ENCODE assay signal across 15 cellular contexts in genomic region chrX:5857232-5857631, GRCh38.
"Had no signal": no experiment of that assay in that cellular context is flagged by ENCODE, and none has a peak within 500 bp of the region (broad histone marks: within the 10 kb centered on the region; RNA-seq: fewer than 3 reads in every experiment).

No MANE protein-coding gene starts in this region.

- H3K4me1 ChIP-seq: heart right ventricle, right lobe of liver had no signal

- DNase-seq: activated B cell treated with CpG ODN at 0.5 μM for 24 hours; activated CD4-positive, alpha-beta T cell treated with anti-CD3 and anti-CD28 coated beads, Interleukin-2, amount 10 ng/mL, durations not matched to agents 24 days and 14 days; activated CD8-positive, alpha-beta memory T cell treated with anti-CD3 and anti-CD28 coated beads, Interleukin-2, amount 50 U/mL, for 48 hours; activated CD8-positive, alpha-beta T cell treated with anti-CD3 and anti-CD28 coated beads, Interleukin-2, amount 10 ng/mL, durations not matched to agents 7 days and 5 days; activated naive CD8-positive, alpha-beta T cell treated with anti-CD3 and anti-CD28 coated beads for 36 hours; brain microvascular endothelial cell; cerebellar nuclear complex; dermis blood vessel endothelial cell; effector memory CD8-positive, alpha-beta T cell; heart right ventricle; nephron progenitor cell; right lobe of liver; stimulated activated naive CD8-positive, alpha-beta T cell treated with anti-CD3 and anti-CD28 coated beads, Interleukin-15, amount 100 ng/mL, for 72 hours had no signal

- H3K27ac ChIP-seq: brain microvascular endothelial cell, epithelial cell of prostate, heart right ventricle, right lobe of liver had no signal

- H3K36me3 ChIP-seq: brain microvascular endothelial cell, heart right ventricle, right lobe of liver had no signal

- ATAC-seq: activated CD8-positive, alpha-beta T cell treated with anti-CD3 and anti-CD28 coated beads, Interleukin-2, amount 10 ng/mL, durations not matched to agents 7 days and 5 days; effector memory CD8-positive, alpha-beta T cell; heart right ventricle; right lobe of liver; stimulated activated naive CD8-positive, alpha-beta T cell treated with anti-CD3 and anti-CD28 coated beads, Interleukin-15, amount 100 ng/mL, for 72 hours had no signal

- H3K4me3 ChIP-seq: heart right ventricle, right lobe of liver had no signal

- FAIRE-seq: frontal cortex had no signal

- H3K27me3 ChIP-seq: brain microvascular endothelial cell, heart right ventricle, right lobe of liver had no signal

- H3K9me3 ChIP-seq: heart right ventricle, right lobe of liver had no signal
